16 cellular contexts compared by ENCODE assay signal in the genomic region with DNA sequence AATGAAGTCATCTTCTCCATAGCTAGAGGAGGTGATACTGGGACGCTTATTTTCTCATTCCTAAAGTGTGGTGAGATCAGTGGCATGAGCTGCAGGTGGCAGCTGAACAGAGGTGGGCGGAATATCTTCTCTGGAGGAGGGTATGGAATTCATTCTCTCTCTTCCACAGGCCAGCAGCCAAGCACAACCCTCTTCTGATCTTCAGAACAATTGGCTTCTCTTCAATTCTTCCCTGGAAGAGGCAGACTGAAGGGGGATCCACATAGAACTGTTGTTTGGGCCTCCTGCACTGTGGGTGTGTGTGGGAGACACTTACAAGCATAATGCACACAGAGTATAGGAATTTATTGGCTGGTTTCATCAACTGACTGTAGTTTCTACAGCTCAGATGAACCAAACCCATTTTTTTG.
DNase-seq lines count a peak whose midpoint lies in the region; ATAC-seq, FAIRE-seq and TF ChIP-seq lines count a peak whose summit lies in the region.
"Had no signal": no experiment of that assay in that cellular context is flagged by ENCODE, and none has a peak within 500 bp of the region (broad histone marks: within the 10 kb centered on the region; RNA-seq: fewer than 3 reads in every experiment).

No MANE protein-coding gene starts in this region.

- H3K9me3 Mint-ChIP-seq in brain: peaks cover 0 to 11% (median 9%) of the 10 kb centered on the region in 5 experiments
- H3K9me3 Mint-ChIP-seq: memory B cell had no signal

- peak; percentile 46 for ATAC-seq in omental fat pad (ENCODE audit: low FRiP score)

- H3K27ac ChIP-seq in small intestine (ENCODE audit: low read depth in 1 of 2, low read length in 1 of 2): no peak overlapping the region
- H3K27ac ChIP-seq: pancreas had no signal

- peaks cover 4% of the 10 kb centered on the region for H3K4me1 Mint-ChIP-seq in brain

- H3K27ac Mint-ChIP-seq in brain: peak overlapping the region in 3 of 5 experiments; percentile 6 to 86 (median 17)
- H3K27ac Mint-ChIP-seq: memory B cell had no signal

- WGBS in small intestine, 3 donors: 80 to 85% (median 82%) methylated on average over 2 of the region's 2 CpGs

- no peaks in the 10 kb centered on the region for H3K27me3 Mint-ChIP-seq in brain
- H3K27me3 Mint-ChIP-seq: memory B cell had no signal

- H3K9me3 ChIP-seq in small intestine (ENCODE audit: control insufficient read depth, low read depth): no peaks in the 10 kb centered on the region
- H3K9me3 ChIP-seq: BE2C, pancreas had no signal

- H3K4me3 Mint-ChIP-seq in brain: no peak overlapping the region
- H3K4me3 Mint-ChIP-seq: memory B cell had no signal

- H3K36me3 Mint-ChIP-seq in brain: no peaks in the 10 kb centered on the region
- H3K36me3 Mint-ChIP-seq: memory B cell had no signal

- FAIRE-seq in small intestine (lab: Jason Lieb, UNC): no peak
- FAIRE-seq: colon, GM19239, pancreas had no signal

- DNase-seq in stimulated activated naive CD4-positive, alpha-beta T cell treated with Interleukin-2 at 50 U/mL for 16 hours (lab: John Stamatoyannopoulos, UW): peak; percentile 3
- no peak for DNase-seq in stimulated activated naive CD4-positive, alpha-beta T cell (lab: John Stamatoyannopoulos, UW)
- no peak for DNase-seq in omental fat pad (ENCODE audit: low spot score)
- DNase-seq in small intestine: no peak
- DNase-seq in NCI-H2171 treated with DMSO at 0.1 percent for 48 hours (lab: John Stamatoyannopoulos, UW): no peak
- no peak for DNase-seq in T1000 (lab: John Stamatoyannopoulos, UW)
- no peak for DNase-seq in NCI-H2081 (lab: John Stamatoyannopoulos, UW)
- DNase-seq: activated CD4-positive, CD25-positive, alpha-beta regulatory T cell treated with anti-CD3 and anti-CD28 coated beads, Interleukin-2, amount 50 U/mL, for 72 hours; BE2C; Karpas-422; pancreas; SW 1271 had no signal

- no peak overlapping the region for H3K4me3 ChIP-seq in small intestine (ENCODE audit: low read depth in 1 of 2, low read length in 2 of 2)
- H3K4me3 ChIP-seq: pancreas had no signal

- no peak for TF ChIP-seq CTCF in brain (conservative IDR thresholded peaks at IDR 0.05)
- no peak for TF ChIP-seq CTCF in omental fat pad (IDR thresholded peaks at IDR 0.05)

- H3K36me3 ChIP-seq in small intestine (ENCODE audit: control insufficient read depth in 2 of 2, insufficient read depth in 2 of 2, low read length in 2 of 2): no peaks in the 10 kb centered on the region
- H3K36me3 ChIP-seq: BE2C, pancreas had no signal

- H3K4me1 ChIP-seq in small intestine (ENCODE audit: control insufficient read depth in 2 of 2, insufficient read depth in 1 of 2, low read depth in 1 of 2, low read length in 1 of 2): peaks cover 0 to 3% of the 10 kb centered on the region in 2 donors
- H3K4me1 ChIP-seq: BE2C, pancreas had no signal

- H3K27me3 ChIP-seq in small intestine (ENCODE audit: control insufficient read depth in 2 of 2, insufficient read depth in 2 of 2, low read length in 2 of 2): no peaks in the 10 kb centered on the region
- H3K27me3 ChIP-seq: BE2C, pancreas had no signal
